15 cellular contexts compared by ENCODE assay signal in the genomic region with DNA sequence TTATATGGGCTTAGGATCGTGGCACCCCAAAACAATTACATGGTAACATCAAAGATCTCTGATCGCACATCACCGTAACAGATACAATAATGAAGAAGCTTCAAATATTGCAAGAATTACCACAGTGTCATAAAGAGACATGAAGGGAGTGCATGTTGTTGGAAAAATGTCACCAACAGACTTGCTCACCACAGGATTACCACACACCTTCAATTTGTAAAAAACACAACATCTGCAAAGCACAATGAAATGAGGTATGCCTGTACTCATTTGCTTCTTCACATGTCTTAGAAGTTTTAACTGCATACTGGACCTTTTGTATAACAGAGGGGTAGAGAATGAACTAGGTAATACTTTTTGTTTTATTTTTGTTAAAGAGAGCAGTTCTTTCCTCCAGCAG.
"Had no signal": no experiment of that assay in that cellular context is flagged by ENCODE, and none has a peak within 500 bp of the region (broad histone marks: within the 10 kb centered on the region; RNA-seq: fewer than 3 reads in every experiment).

No MANE protein-coding gene starts in this region.

- H3K27ac Mint-ChIP-seq: activated naive CD8-positive, alpha-beta T cell treated with anti-CD3 and anti-CD28 coated beads for 36 hours; activated T-cell treated with anti-CD3 and anti-CD28 coated beads, Interleukin-2, amount 50 U/mL, for 72 hours; T-helper 2 cell treated with Interferon-gamma antibody and Interleukin-4, amounts not matched to agents 5 μg/mL and 100 μg/mL, for 36 hours had no signal

- H3K4me1 ChIP-seq: tibial artery, uterus had no signal

- H3K9me3 ChIP-seq: pancreas, uterus had no signal

- H3K27me3 Mint-ChIP-seq: activated naive CD8-positive, alpha-beta T cell treated with anti-CD3 and anti-CD28 coated beads for 36 hours had no signal

- H3K4me3 Mint-ChIP-seq: activated naive CD8-positive, alpha-beta T cell treated with anti-CD3 and anti-CD28 coated beads for 36 hours; activated T-cell treated with anti-CD3 and anti-CD28 coated beads, Interleukin-2, amount 50 U/mL, for 72 hours; T-helper 2 cell treated with Interferon-gamma antibody and Interleukin-4, amounts not matched to agents 5 μg/mL and 100 μg/mL, for 36 hours had no signal

- DNase-seq: activated CD4-positive, alpha-beta T cell treated with anti-CD3 and anti-CD28 coated beads, Interleukin-2, amount 50 U/mL, for 48 hours; activated gamma-delta T cell treated with Interleukin-2 at 50 U/mL for 16 hours; activated naive CD8-positive, alpha-beta T cell treated with anti-CD3 and anti-CD28 coated beads for 36 hours; activated T-cell treated with anti-CD3 and anti-CD28 coated beads, Interleukin-2, amount 50 U/mL, for 72 hours; anterior cingulate cortex; dermis blood vessel endothelial cell; foreskin melanocyte; kidney; pancreas; tibial artery; uterus had no signal

- H3K27me3 ChIP-seq: pancreas, tibial artery, uterus had no signal

- ATAC-seq: activated CD4-positive, CD25-positive, alpha-beta regulatory T cell treated with anti-CD3 and anti-CD28 coated beads, Interleukin-2, amount 50 U/mL, for 24 hours; activated T-cell treated with anti-CD3 and anti-CD28 coated beads, Interleukin-2, amount 50 U/mL, for 72 hours; esophagus mucosa; pancreas had no signal

- H3K27ac ChIP-seq: pancreas, skin epidermis, tibial artery, uterus had no signal

- H3K36me3 ChIP-seq: pancreas, uterus had no signal

- H3K4me3 ChIP-seq: pancreas, skin epidermis, tibial artery, uterus had no signal
